In genomic region chr11:74731301-74732094, GRCh38 we compare ENCODE assay signal across 9 cellular contexts. TPM values are rescaled to one million over a fixed set of nuclear protein-coding genes. Genes with fewer than 3 reads are reported as not detected.
DNase-seq lines count a peak whose midpoint lies in the region; ATAC-seq and TF ChIP-seq lines count a peak whose summit lies in the region.
"Had no signal": no experiment of that assay in that cellular context is flagged by ENCODE, and none has a peak within 500 bp of the region (broad histone marks: within the 10 kb centered on the region; RNA-seq: fewer than 3 reads in every experiment).

CHRDL2 (minus strand) TSS chr11:74731426; CDS start chr11:74730888, 538 bp downstream.

- POLR2A ChIA-PET in CD4-positive, alpha-beta T cell (lab: Charles Lee), result interaction anchor here (1.4 kb wide), 1 partner anchor 17 kb away, joined by 5 read pairs; the partner anchor contains the start of gene RNF169

- H3K4me1 Mint-ChIP-seq in effector memory CD8-positive, alpha-beta T cell (ENCODE audit: low read depth in 2 of 2), result peaks cover 6 to 13% of the 10 kb centered on the region in 2 donors
- peaks cover 5% of the 10 kb centered on the region for H3K4me1 Mint-ChIP-seq in CD4-positive, alpha-beta T cell (ENCODE audit: low read depth)

- H3K9me3 ChIP-seq in right atrium auricular region, result no peaks in the 10 kb centered on the region
- no peaks in the 10 kb centered on the region for H3K9me3 ChIP-seq in CD4-positive, alpha-beta T cell (ENCODE audit: control insufficient read depth, low read length)
- H3K9me3 ChIP-seq: SJSA1 had no signal

- no peak within 1 kb of the TSS for H3K27ac ChIP-seq in right atrium auricular region
- no peak within 1 kb of the TSS for H3K27ac ChIP-seq in CD4-positive, alpha-beta T cell (ENCODE audit: low read depth, low read length)
- H3K27ac ChIP-seq: SJSA1 had no signal

- intact Hi-C loops in Right ventricle myocardium inferior (cut with DNase I), result no loop called here
- intact Hi-C loops in CD4-positive, alpha-beta T cell (cut with DNase I, micrococcal nuclease), result no loop called here

- no peak within 1 kb of the TSS for H3K27ac Mint-ChIP-seq in effector memory CD8-positive, alpha-beta T cell
- no peak within 1 kb of the TSS for H3K27ac Mint-ChIP-seq in CD4-positive, alpha-beta T cell

- H3K4me3 ChIP-seq in right atrium auricular region, result peak within 1 kb of the TSS in 1 of 2 donors; percentile 43
- H3K4me3 ChIP-seq: SJSA1 had no signal

- DNase-seq in Right ventricle myocardium inferior (ENCODE audit: missing footprints), result peak; percentile 73
- no peak for DNase-seq in right atrium auricular region (ENCODE audit: low spot score)
- DNase-seq in effector memory CD8-positive, alpha-beta T cell, result no peak
- peak; percentile 6 for DNase-seq in midbrain (lab: John Stamatoyannopoulos, UW)
- no peak for DNase-seq in pons (ENCODE audit: low spot score)
- DNase-seq in NCI-H1436 (lab: John Stamatoyannopoulos, UW), result no peak
- no peak for DNase-seq in CD4-positive, alpha-beta T cell

- ATAC-seq in Right ventricle myocardium inferior (peak; percentile 78), HG02885 (IDR thresholded peaks at IDR 0.05; ENCODE audit: poor library complexity, unreplicated experiment) (no peak)
- ATAC-seq in effector memory CD8-positive, alpha-beta T cell (replicated peaks), result no peak
- no peak for ATAC-seq in CD4-positive, alpha-beta T cell (ENCODE audit: poor library complexity)

- CTCF ChIA-PET in CD4-positive, alpha-beta T cell (lab: Charles Lee), result no interaction called here

- peak within 1 kb of the TSS; percentile 53 to 64 for H3K4me3 Mint-ChIP-seq in effector memory CD8-positive, alpha-beta T cell
- no peak within 1 kb of the TSS for H3K4me3 Mint-ChIP-seq in CD4-positive, alpha-beta T cell

- no peaks in the 10 kb centered on the region for H3K9me3 Mint-ChIP-seq in effector memory CD8-positive, alpha-beta T cell
- H3K9me3 Mint-ChIP-seq in CD4-positive, alpha-beta T cell, result no peaks in the 10 kb centered on the region

- no peaks in the 10 kb centered on the region for H3K36me3 ChIP-seq in right atrium auricular region
- H3K36me3 ChIP-seq: SJSA1 had no signal

- TF ChIP-seq CTCF in right atrium auricular region (IDR thresholded peaks at IDR 0.05), result no peak
- no peak for TF ChIP-seq CTCF in CD4-positive, alpha-beta T cell (IDR thresholded peaks at IDR 0.05)

- no peaks in the 10 kb centered on the region for H3K36me3 Mint-ChIP-seq in effector memory CD8-positive, alpha-beta T cell (ENCODE audit: insufficient read depth)
- no peaks in the 10 kb centered on the region for H3K36me3 Mint-ChIP-seq in CD4-positive, alpha-beta T cell (ENCODE audit: low read depth)

- H3K27me3 ChIP-seq in right atrium auricular region, result peaks cover 3 to 6% of the 10 kb centered on the region in 2 donors
- H3K27me3 ChIP-seq in CD4-positive, alpha-beta T cell (ENCODE audit: control insufficient read depth, insufficient read depth, low read length), result peaks cover 39% of the 10 kb centered on the region

- peaks cover 52 to 64% of the 10 kb centered on the region in 2 donors for H3K27me3 Mint-ChIP-seq in effector memory CD8-positive, alpha-beta T cell
- peaks cover 69% of the 10 kb centered on the region for H3K27me3 Mint-ChIP-seq in CD4-positive, alpha-beta T cell

- peaks cover 0 to 12% of the 10 kb centered on the region in 2 donors for H3K4me1 ChIP-seq in right atrium auricular region
- H3K4me1 ChIP-seq: SJSA1 had no signal

RNA-seq across cellular contexts. Expression of gene CHRDL2, which starts in this region (rescaled TPM):
- 34.3 TPM for total RNA-seq in Right ventricle myocardium inferior
- 1 to 10 TPM; 2.0 to 4.2 TPM for total RNA-seq in right atrium auricular region
- total RNA-seq in CD4-positive, alpha-beta T cell, result not detected
- total RNA-seq: SJSA1 had no signal

Comparison
In these comparisons a context has a peak if more than half of its experiments do, and no peak if none do; other contexts are left out.
1. DNase-seq: peak in Right ventricle myocardium inferior (single experiment) and midbrain (single experiment); none in right atrium auricular region (single experiment), effector memory CD8-positive, alpha-beta T cell (0 of 3), pons (single experiment), NCI-H1436 (single experiment) and CD4-positive, alpha-beta T cell (0 of 10).